ENCODE assay signal across 20 cellular contexts in genomic region chr21:15804247-15804985, GRCh38.
DNase-seq lines count a peak whose midpoint lies in the region; FAIRE-seq and TF ChIP-seq lines count a peak whose summit lies in the region.
"Had no signal": no experiment of that assay in that cellular context is flagged by ENCODE, and none has a peak within 500 bp of the region (broad histone marks: within the 10 kb centered on the region; RNA-seq: fewer than 3 reads in every experiment).

No MANE protein-coding gene starts in this region.

- no peak for TF ChIP-seq CTCF in vagina (IDR thresholded peaks at IDR 0.05)
- no peak for TF ChIP-seq CTCF in GM13976 (IDR thresholded peaks at IDR 0.05; ENCODE audit: borderline replicate concordance, control extremely low read depth, extremely low read depth, insufficient read depth, missing control alignments)

- H3K27ac ChIP-seq in small intestine (ENCODE audit: low read depth in 1 of 2, low read length in 1 of 2) (no peak overlapping the region), vagina (no peak overlapping the region)
- H3K27ac ChIP-seq: BLaER1 treated with 17β-estradiol and CSF1 and Interleukin-3, amounts not matched to agents 10 nM and 100 nM; coronary artery; foreskin keratinocyte; lower lobe of right lung; tibial artery had no signal

- H3K36me3 ChIP-seq in small intestine (ENCODE audit: control insufficient read depth in 2 of 2, insufficient read depth in 2 of 2, low read length in 2 of 2) = peaks cover 0 to 2% of the 10 kb centered on the region in 2 donors
- peaks cover 0 to 11% of the 10 kb centered on the region in 2 donors for H3K36me3 ChIP-seq in vagina
- H3K36me3 ChIP-seq: tibial artery had no signal

- H3K9me3 ChIP-seq in small intestine (ENCODE audit: control insufficient read depth, low read depth) (no peaks in the 10 kb centered on the region), vagina (no peaks in the 10 kb centered on the region)
- H3K9me3 ChIP-seq: BLaER1 treated with 17β-estradiol and CSF1 and Interleukin-3, amounts not matched to agents 10 nM and 100 nM; lower lobe of right lung; tibial artery had no signal

- H3K4me1 ChIP-seq in small intestine (ENCODE audit: control insufficient read depth in 2 of 2, insufficient read depth in 1 of 2, low read depth in 1 of 2, low read length in 1 of 2) (no peaks in the 10 kb centered on the region), vagina (no peaks in the 10 kb centered on the region)
- H3K4me1 ChIP-seq: BLaER1 treated with 17β-estradiol and CSF1 and Interleukin-3, amounts not matched to agents 10 nM and 100 nM; foreskin keratinocyte; lower lobe of right lung had no signal

- WGBS in small intestine, 3 donors = 94 to 98% (median 97%) methylated on average over 4 of the region's 4 CpGs

- H3K27me3 ChIP-seq in small intestine (ENCODE audit: control insufficient read depth in 2 of 2, insufficient read depth in 2 of 2, low read length in 2 of 2) (no peaks in the 10 kb centered on the region), vagina (no peaks in the 10 kb centered on the region)
- H3K27me3 ChIP-seq: BLaER1 treated with 17β-estradiol and CSF1 and Interleukin-3, amounts not matched to agents 10 nM and 100 nM; foreskin keratinocyte; tibial artery had no signal

- FAIRE-seq in small intestine (lab: Jason Lieb, UNC) = no peak
- FAIRE-seq: endothelial cell of umbilical vein had no signal

- in situ Hi-C loops in GM13976 (cut with MboI; ENCODE audit: low sequenced_read_pairs, unreplicated experiment) = no loop called here

- peak; percentile 22 for DNase-seq in GDM1 (lab: John Stamatoyannopoulos, UW)
- peak; percentile 11 for DNase-seq in NCI-H1105 treated with DMSO at 0.1 percent for 48 hours (lab: John Stamatoyannopoulos, UW)
- DNase-seq in epidermal melanocyte (ENCODE audit: insufficient read length, low spot score) = peak; percentile 25
- peak; percentile 95 for DNase-seq in pons (ENCODE audit: low spot score)
- no peak for DNase-seq in small intestine
- no peak for DNase-seq in vagina (ENCODE audit: extremely low spot score in 2 of 2)
- no peak for DNase-seq in GM13976 (ENCODE audit: low spot score)
- DNase-seq: activated CD4-positive, alpha-beta T cell treated with anti-CD3 and anti-CD28 coated beads for 36 hours; activated naive CD4-positive, alpha-beta T cell; DMS53; foreskin keratinocyte; lower lobe of right lung; naive thymus-derived CD8-positive, alpha-beta T cell; NCI-H1694 treated with DMSO at 0.1 percent for 48 hours; NK-92 treated with Interleukin-12 subunit alpha and Interleukin-12 subunit beta, amount 100 ng/mL, for 24 hours; SHP77; tibial artery had no signal

- no peak for TF ChIP-seq POLR2A in vagina (IDR thresholded peaks at IDR 0.05)

- H3K4me3 ChIP-seq in small intestine (ENCODE audit: low read depth in 1 of 2, low read length in 2 of 2) (no peak overlapping the region), vagina (no peak overlapping the region)
- H3K4me3 ChIP-seq: BLaER1 treated with 17β-estradiol and CSF1 and Interleukin-3, amounts not matched to agents 10 nM and 100 nM; coronary artery; lower lobe of right lung; tibial artery had no signal

- intact Hi-C loops in vagina (cut with DNase I) = no loop called here

Comparison
In these comparisons a context has a peak if more than half of its experiments do, and no peak if none do; other contexts are left out.
1. DNase-seq: peak in GDM1 (single experiment), NCI-H1105 treated with DMSO at 0.1 percent for 48 hours (single experiment), epidermal melanocyte (single experiment) and pons (single experiment); none in small intestine (single experiment), vagina (0 of 2) and GM13976 (single experiment).